ENCODE assay signal across 23 cellular contexts in the genomic region with DNA sequence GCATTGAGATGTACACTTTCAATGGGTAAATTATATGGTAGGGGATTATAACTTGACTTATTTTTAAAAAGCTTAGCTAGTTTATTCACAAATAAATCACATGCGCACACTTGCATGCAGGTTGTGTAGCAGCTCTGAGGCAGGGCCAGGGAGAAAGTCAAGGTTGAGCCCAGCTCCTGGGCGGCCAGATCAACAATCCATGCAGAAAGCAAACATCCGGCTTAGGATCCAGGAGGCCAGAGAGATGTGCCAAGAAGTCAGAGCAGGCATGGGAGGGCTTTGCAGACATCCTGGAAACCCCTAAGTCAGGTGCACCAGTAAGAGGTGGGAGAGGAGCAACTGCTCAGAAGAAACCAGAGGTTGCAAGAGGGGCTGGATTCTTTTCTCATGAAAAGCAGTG.
"Had no signal": no experiment of that assay in that cellular context is flagged by ENCODE, and none has a peak within 500 bp of the region (broad histone marks: within the 10 kb centered on the region; RNA-seq: fewer than 3 reads in every experiment).

No MANE protein-coding gene starts in this region.

- H3K4me3 Mint-ChIP-seq: activated B cell treated with CpG ODN at 0.5 μM for 24 hours; activated CD4-positive, alpha-beta T cell treated with anti-CD3 and anti-CD28 coated beads for 36 hours; activated naive CD4-positive, alpha-beta T cell treated with anti-CD3 and anti-CD28 coated beads for 36 hours; activated naive CD8-positive, alpha-beta T cell treated with anti-CD3 and anti-CD28 coated beads, Interleukin-2, amount 10 ng/mL, durations not matched to agents 7 days and 5 days; activated T-cell treated with anti-CD3 and anti-CD28 coated beads, Interleukin-2, amount 50 U/mL, for 72 hours; immature natural killer cell; naive thymus-derived CD8-positive, alpha-beta T cell; neural progenitor cell had no signal

- H3K4me3 ChIP-seq: left ventricle myocardium inferior, neural progenitor cell had no signal

- H3K27ac ChIP-seq: foreskin keratinocyte, left ventricle myocardium inferior, neural progenitor cell had no signal

- H3K9me3 ChIP-seq: left ventricle myocardium inferior had no signal

- H3K27me3 Mint-ChIP-seq: progenitor cell of endocrine pancreas had no signal

- DNase-seq: activated B cell treated with CpG ODN at 0.5 μM for 24 hours; activated CD4-positive, alpha-beta T cell treated with anti-CD3 and anti-CD28 coated beads for 36 hours; activated CD4-positive, alpha-beta T cell treated with anti-CD3 and anti-CD28 coated beads, Interleukin-2, amount 50 U/mL, for 48 hours; activated effector memory CD4-positive, alpha-beta T cell treated with Interleukin-2 at 50 U/mL for 16 hours; activated naive CD4-positive, alpha-beta T cell treated with anti-CD3 and anti-CD28 coated beads for 36 hours; activated naive CD8-positive, alpha-beta T cell treated with anti-CD3 and anti-CD28 coated beads, Interleukin-2, amount 10 ng/mL, durations not matched to agents 7 days and 5 days; activated T-cell treated with anti-CD3 and anti-CD28 coated beads, Interleukin-2, amount 50 U/mL, for 72 hours; amniotic stem cell; cortex of kidney; erythroblast; foreskin keratinocyte; immature natural killer cell; kidney glomerular epithelial cell; left ventricle myocardium inferior; naive thymus-derived CD8-positive, alpha-beta T cell; retina; stimulated activated CD4-positive, alpha-beta T cell treated with anti-CD3 and anti-CD28 coated beads, Interleukin-4, amount 100 ng/mL, for 24 hours; stimulated activated naive CD4-positive, alpha-beta T cell treated with Interleukin-2 at 50 U/mL for 16 hours; T-helper 9 cell had no signal

- H3K4me1 ChIP-seq: foreskin keratinocyte, left ventricle myocardium inferior, neural progenitor cell had no signal

- H3K4me1 Mint-ChIP-seq: activated B cell treated with CpG ODN at 0.5 μM for 24 hours had no signal

- H3K27me3 ChIP-seq: foreskin keratinocyte, neural progenitor cell had no signal

- H3K36me3 Mint-ChIP-seq: activated naive CD8-positive, alpha-beta T cell treated with anti-CD3 and anti-CD28 coated beads, Interleukin-2, amount 10 ng/mL, durations not matched to agents 7 days and 5 days; immature natural killer cell; neural progenitor cell had no signal

- FAIRE-seq: bronchial epithelial cell, endometrium had no signal

- H3K9ac ChIP-seq: neural progenitor cell had no signal

- H3K9me3 Mint-ChIP-seq: activated naive CD4-positive, alpha-beta T cell treated with anti-CD3 and anti-CD28 coated beads for 36 hours; immature natural killer cell had no signal

- ATAC-seq: activated CD4-positive, alpha-beta T cell treated with anti-CD3 and anti-CD28 coated beads for 36 hours; activated T-cell treated with anti-CD3 and anti-CD28 coated beads, Interleukin-2, amount 50 U/mL, for 72 hours; foreskin keratinocyte; naive thymus-derived CD8-positive, alpha-beta T cell had no signal

- H3K27ac Mint-ChIP-seq: activated B cell treated with CpG ODN at 0.5 μM for 24 hours; activated CD4-positive, alpha-beta T cell treated with anti-CD3 and anti-CD28 coated beads for 36 hours; activated naive CD4-positive, alpha-beta T cell treated with anti-CD3 and anti-CD28 coated beads for 36 hours; activated naive CD8-positive, alpha-beta T cell treated with anti-CD3 and anti-CD28 coated beads, Interleukin-2, amount 10 ng/mL, durations not matched to agents 7 days and 5 days; activated T-cell treated with anti-CD3 and anti-CD28 coated beads, Interleukin-2, amount 50 U/mL, for 72 hours; immature natural killer cell; progenitor cell of endocrine pancreas had no signal

- H3K36me3 ChIP-seq: left ventricle myocardium inferior, neural progenitor cell had no signal

- H3K4me2 ChIP-seq: neural progenitor cell had no signal

- H2AFZ ChIP-seq: neural progenitor cell had no signal
